In genomic region chr1:94345148-94345721, GRCh38 we compare ENCODE assay signal across 19 cellular contexts.
"Had no signal": no experiment of that assay in that cellular context is flagged by ENCODE, and none has a peak within 500 bp of the region (broad histone marks: within the 10 kb centered on the region; RNA-seq: fewer than 3 reads in every experiment).

No MANE protein-coding gene starts in this region.

- DNase-seq: activated B cell treated with CpG ODN at 0.5 μM for 24 hours; activated CD4-positive, alpha-beta T cell treated with anti-CD3 and anti-CD28 coated beads for 48 hours; activated CD8-positive, alpha-beta memory T cell treated with anti-CD3 and anti-CD28 coated beads, Interleukin-2, amount 50 U/mL, for 4 hours; activated CD8-positive, alpha-beta T cell treated with anti-CD3 and anti-CD28 coated beads, Interleukin-2, amount 10 ng/mL, durations not matched to agents 7 days and 5 days; activated naive CD4-positive, alpha-beta T cell treated with anti-CD3 and anti-CD28 coated beads for 36 hours; activated naive CD8-positive, alpha-beta T cell treated with anti-CD3 and anti-CD28 coated beads, Interleukin-2, amount 50 U/mL, for 24 hours; cerebellar nuclear complex; effector memory CD8-positive, alpha-beta T cell; heart right ventricle; left colon; right cardiac atrium; small intestine; stimulated activated CD4-positive, alpha-beta T cell treated with anti-CD3 and anti-CD28 coated beads, Interleukin-4, amount 100 ng/mL, for 24 hours; stimulated activated naive CD4-positive, alpha-beta T cell had no signal

- H3K27ac ChIP-seq: ascending aorta, breast epithelium, heart right ventricle, prostate gland, tibial nerve, vagina had no signal

- ATAC-seq: activated CD8-positive, alpha-beta T cell treated with anti-CD3 and anti-CD28 coated beads, Interleukin-2, amount 10 ng/mL, durations not matched to agents 7 days and 5 days; activated naive CD8-positive, alpha-beta T cell treated with anti-CD3 and anti-CD28 coated beads, Interleukin-2, amount 50 U/mL, for 24 hours; effector memory CD8-positive, alpha-beta T cell; heart right ventricle; left colon; right cardiac atrium had no signal

- H3K4me3 ChIP-seq: ascending aorta, breast epithelium, heart right ventricle, prostate gland, tibial nerve, vagina had no signal

- H3K27me3 ChIP-seq: ascending aorta, breast epithelium, heart right ventricle, tibial nerve, vagina had no signal

- H3K4me1 ChIP-seq: ascending aorta, breast epithelium, prostate gland, tibial nerve, vagina had no signal
